In genomic region chr10:101950227-101950626, GRCh38 we compare ENCODE assay signal across 15 cellular contexts.
DNase-seq lines count a peak whose midpoint lies in the region; ATAC-seq, FAIRE-seq and TF ChIP-seq lines count a peak whose summit lies in the region.
"Had no signal": no experiment of that assay in that cellular context is flagged by ENCODE, and none has a peak within 500 bp of the region (broad histone marks: within the 10 kb centered on the region; RNA-seq: fewer than 3 reads in every experiment).

No MANE protein-coding gene starts in this region.

- H3K27ac ChIP-seq in HEK293 (ENCODE audit: extremely low read depth, low read depth, low read length) (no peak overlapping the region), right cardiac atrium (ENCODE audit: low read length) (no peak overlapping the region)

- no peak for DNase-seq in GM12891 (ENCODE audit: insufficient read length, low spot score)
- no peak for DNase-seq in endothelial cell (ENCODE audit: low spot score)
- no peak for DNase-seq in HuH-7 (ENCODE audit: low spot score)
- DNase-seq in right cardiac atrium = no peak
- DNase-seq: C1 segment of cervical spinal cord; Caco-2; CD4-positive, CD25-positive, alpha-beta regulatory T cell; CD8-positive, alpha-beta T cell; DMS153; DND-41; GOT3; H7; HCEC 1CT had no signal

- H3K27me3 Mint-ChIP-seq in endothelial cell (ENCODE audit: unreplicated experiment) = no peaks in the 10 kb centered on the region
- H3K27me3 Mint-ChIP-seq: CD4-positive, CD25-positive, alpha-beta regulatory T cell had no signal

- peak; percentile 41 for FAIRE-seq in GM12891 (lab: Jason Lieb, UNC)

- intact Hi-C loops in right cardiac atrium (cut with DNase I) = no loop called here

- no peak overlapping the region for H3K4me3 ChIP-seq in HEK293 (ENCODE audit: low read depth, low read length)
- H3K4me3 ChIP-seq in right cardiac atrium (ENCODE audit: low read length) = no peak overlapping the region

- no peak for TF ChIP-seq CTCF in HEK293 (tag by site-specific recombination; IDR thresholded peaks at IDR 0.05)
- TF ChIP-seq CTCF in endothelial cell (IDR thresholded peaks at IDR 0.05; ENCODE audit: unreplicated experiment) = no peak

- H3K9me3 ChIP-seq in HEK293 (ENCODE audit: control insufficient read depth, insufficient read depth, low read depth, low read length) (no peaks in the 10 kb centered on the region), right cardiac atrium (ENCODE audit: control insufficient read depth, low read length) (no peaks in the 10 kb centered on the region)
- H3K9me3 ChIP-seq: Caco-2 had no signal

- H3K36me3 ChIP-seq in HEK293 (ENCODE audit: control insufficient read depth in 2 of 2, insufficient read depth in 1 of 2, low read length in 2 of 2) = peaks cover 21 to 40% of the 10 kb centered on the region in 2 experiments

- TF ChIP-seq POLR2A in GM12891 (IDR thresholded peaks at IDR 0.05; ENCODE audit: low read depth, low read length) = no peak

- peak overlapping the region; percentile 63 for H3K4me3 Mint-ChIP-seq in endothelial cell (ENCODE audit: unreplicated experiment)
- H3K4me3 Mint-ChIP-seq: CD4-positive, CD25-positive, alpha-beta regulatory T cell; CD8-positive, alpha-beta T cell had no signal

- H3K36me3 Mint-ChIP-seq in endothelial cell (ENCODE audit: low read depth, unreplicated experiment) = peaks cover 23% of the 10 kb centered on the region

- no peaks in the 10 kb centered on the region for H3K27me3 ChIP-seq in right cardiac atrium (ENCODE audit: control insufficient read depth, insufficient read depth)

- H3K27ac Mint-ChIP-seq in endothelial cell (ENCODE audit: unreplicated experiment) = no peak overlapping the region
- H3K27ac Mint-ChIP-seq: CD8-positive, alpha-beta T cell had no signal

- ATAC-seq in GM19395 (IDR thresholded peaks at IDR 0.05; ENCODE audit: unreplicated experiment) = no peak
- ATAC-seq in right cardiac atrium = no peak
- ATAC-seq: CD8-positive, alpha-beta T cell had no signal

- CTCF ChIA-PET in HEK293 (lab: Yijun Ruan, JAX) = interaction anchor here (0.7 kb wide), 1 partner anchor 71 kb away, joined by 3 read pairs; no protein-coding TSS in a partner anchor

- no peaks in the 10 kb centered on the region for H3K4me1 Mint-ChIP-seq in endothelial cell (ENCODE audit: unreplicated experiment)

- H3K4me1 ChIP-seq in HEK293 (ENCODE audit: control insufficient read depth, insufficient read depth, low read length) = no peaks in the 10 kb centered on the region
- no peaks in the 10 kb centered on the region for H3K4me1 ChIP-seq in right cardiac atrium (ENCODE audit: control insufficient read depth, insufficient read depth, low read length)
- H3K4me1 ChIP-seq: Caco-2 had no signal

- H3K9me3 Mint-ChIP-seq in endothelial cell (ENCODE audit: unreplicated experiment) = no peaks in the 10 kb centered on the region

- POLR2A ChIA-PET in HEK293 (lab: Yijun Ruan, JAX) = no interaction called here

TF ChIP-seq in GM12891, 5 proteins besides CTCF, POLR2A, EP300 and RAD21:
- TF ChIP-seq POU2F2 (IDR thresholded peaks at IDR 0.05; ENCODE audit: low read depth, low read length) = no peak
- no peak for TF ChIP-seq TAF1 (IDR thresholded peaks at IDR 0.05; ENCODE audit: low read depth, low read length)
- TF ChIP-seq PAX5 (IDR thresholded peaks at IDR 0.05; ENCODE audit: insufficient read depth, low read length, severe bottlenecking) = no peak
- no peak for TF ChIP-seq POLR2AphosphoS5 (IDR thresholded peaks at IDR 0.05; ENCODE audit: low read depth, low read length)
- TF ChIP-seq SPI1 (IDR thresholded peaks at IDR 0.05; ENCODE audit: low read depth, low read length) = no peak

TF ChIP-seq in HEK293, 187 proteins besides CTCF, POLR2A, EP300 and RAD21:
- no peak for TF ChIP-seq SP3 (tag by site-specific recombination; IDR thresholded peaks at IDR 0.05)
- TF ChIP-seq ZNF140 (tag by site-specific recombination; IDR thresholded peaks at IDR 0.05) = peak; percentile 94
- TF ChIP-seq ZFP69B (tag by site-specific recombination; IDR thresholded peaks at IDR 0.05) = no peak
- no peak for TF ChIP-seq ZBTB6 (tag by site-specific recombination; IDR thresholded peaks at IDR 0.05)
- no peak for TF ChIP-seq ZNF561 (tag by site-specific recombination; IDR thresholded peaks at IDR 0.05; ENCODE audit: borderline replicate concordance)
- no peak for TF ChIP-seq ZFP3 (tag by site-specific recombination; IDR thresholded peaks at IDR 0.05; ENCODE audit: low read depth)
- TF ChIP-seq ZNF707 (tag by site-specific recombination; IDR thresholded peaks at IDR 0.05) = no peak
- TF ChIP-seq SETDB1 (IDR thresholded peaks at IDR 0.05; ENCODE audit: insufficient read length, low read length) = peak; percentile 4
- TF ChIP-seq TRIM28 (IDR thresholded peaks at IDR 0.05; ENCODE audit: borderline replicate concordance, low read length) = no peak
- TF ChIP-seq ZNF776 (tag by site-specific recombination; IDR thresholded peaks at IDR 0.05; ENCODE audit: borderline replicate concordance) = no peak
- no peak for TF ChIP-seq ZFP37 (tag by site-specific recombination; IDR thresholded peaks at IDR 0.05)
